Comparison of ENCODE assay signal across 8 cellular contexts in genomic region chr7:130008941-130009847, GRCh38. TPM values are rescaled to one million over a fixed set of nuclear protein-coding genes. Genes with fewer than 3 reads are reported as not detected.
DNase-seq lines count a peak whose midpoint lies in the region; ATAC-seq and TF ChIP-seq lines count a peak whose summit lies in the region.

No MANE protein-coding gene starts in this region.

- no peak overlapping the region for H3K4me3 ChIP-seq in Caco-2 (ENCODE audit: low read depth, low read length)

- no peak for DNase-seq in Caco-2
- DNase-seq in NCI-H146 treated with DMSO at 0.1 percent for 48 hours (lab: John Stamatoyannopoulos, UW; ENCODE audit: unreplicated experiment): peak; percentile 91
- peak; percentile 81 for DNase-seq in cerebellar cortex (ENCODE audit: low spot score)
- DNase-seq in mucosa of gallbladder (ENCODE audit: low spot score): peak; percentile 75
- DNase-seq in activated CD4-positive, CD25-positive, alpha-beta regulatory T cell treated with anti-CD3 and anti-CD28 coated beads, Interleukin-2, amount 50 U/mL, for 72 hours: no peak
- DNase-seq in HuH-7.5 (ENCODE audit: low spot score): no peak

- H3K27me3 Mint-ChIP-seq in Caco-2 (ENCODE audit: insufficient read depth, unreplicated experiment): no peaks in the 10 kb centered on the region

- BruUV-seq in Caco-2 (replicated peaks; lab: Mats Ljungman, UMichigan): no TSS peak

- no peaks in the 10 kb centered on the region for H3K36me3 ChIP-seq in Caco-2 (ENCODE audit: control insufficient read depth, insufficient read depth, low read length)

- CTCF ChIA-PET in Caco-2 (lab: Charles Lee): interaction anchor here (0.7 to 1.2 kb wide), 3 partner anchors 50 to 184 kb away, joined by 3 to 10 read pairs (median 4); no protein-coding TSS in a partner anchor

- POLR2A ChIA-PET in Caco-2 (lab: Charles Lee): interaction anchor here (0.9 kb wide), 1 partner anchor 58 kb away, joined by 3 read pairs; no protein-coding TSS in a partner anchor

- H3K4me3 Mint-ChIP-seq in Caco-2 (ENCODE audit: unreplicated experiment): no peak overlapping the region

- intact Hi-C loops in Caco-2 (cut with micrococcal nuclease; ENCODE audit: unreplicated experiment): no loop called here

- no peak for TF ChIP-seq CTCF in Caco-2 (IDR thresholded peaks at IDR 0.05; ENCODE audit: insufficient read depth in 1 of 2, low read depth in 1 of 2, low read length in 1 of 2, severe bottlenecking in 1 of 2, unreplicated experiment in 1 of 2)

- H3K9me3 Mint-ChIP-seq in Caco-2 (ENCODE audit: unreplicated experiment): no peaks in the 10 kb centered on the region

- peak overlapping the region; percentile 55 for H3K27ac Mint-ChIP-seq in Caco-2 (ENCODE audit: unreplicated experiment)

- no peaks in the 10 kb centered on the region for H3K36me3 Mint-ChIP-seq in Caco-2 (ENCODE audit: insufficient read depth, unreplicated experiment)

- H3K9me3 ChIP-seq in Caco-2: no peaks in the 10 kb centered on the region

- H3K4me1 Mint-ChIP-seq in Caco-2 (ENCODE audit: low read depth, unreplicated experiment): peaks cover 6% of the 10 kb centered on the region

- ATAC-seq in GM19397 (IDR thresholded peaks at IDR 0.05; ENCODE audit: unreplicated experiment) (no peak), HG03457 (IDR thresholded peaks at IDR 0.05; ENCODE audit: unreplicated experiment) (no peak)

- H3K4me1 ChIP-seq in Caco-2: peaks cover 9% of the 10 kb centered on the region; the same call in 1 of the 2 replicates

- H3K27me3 ChIP-seq in Caco-2 (replicated peaks; ENCODE audit: control insufficient read depth, insufficient read depth, low read length): no peaks in the 10 kb centered on the region

RNA-seq across cellular contexts. Expression of gene ZC3HC1, which starts 42.0 kb away (rescaled TPM):
- total RNA-seq in Caco-2 (2022): 22.7 and 26.9 TPM in 2 replicates
- 11.7 TPM for total RNA-seq in mucosa of gallbladder

RNA-seq across cellular contexts. Expression of gene UBE2H, which starts 56.4 kb away (rescaled TPM):
- 35.7 and 43.2 TPM in 2 replicates for total RNA-seq in Caco-2 (2022)
- 79.9 TPM for total RNA-seq in mucosa of gallbladder

Comparison
In these comparisons a context has a peak if more than half of its experiments do, and no peak if none do; other contexts are left out.
1. DNase-seq: peak in NCI-H146 treated with DMSO at 0.1 percent for 48 hours (single experiment), cerebellar cortex (single experiment) and mucosa of gallbladder (single experiment); none in Caco-2 (0 of 2), activated CD4-positive, CD25-positive, alpha-beta regulatory T cell treated with anti-CD3 and anti-CD28 coated beads, Interleukin-2, amount 50 U/mL, for 72 hours (single experiment) and HuH-7.5 (single experiment).